ENCODE assay signal across 19 cellular contexts in the genomic region with DNA sequence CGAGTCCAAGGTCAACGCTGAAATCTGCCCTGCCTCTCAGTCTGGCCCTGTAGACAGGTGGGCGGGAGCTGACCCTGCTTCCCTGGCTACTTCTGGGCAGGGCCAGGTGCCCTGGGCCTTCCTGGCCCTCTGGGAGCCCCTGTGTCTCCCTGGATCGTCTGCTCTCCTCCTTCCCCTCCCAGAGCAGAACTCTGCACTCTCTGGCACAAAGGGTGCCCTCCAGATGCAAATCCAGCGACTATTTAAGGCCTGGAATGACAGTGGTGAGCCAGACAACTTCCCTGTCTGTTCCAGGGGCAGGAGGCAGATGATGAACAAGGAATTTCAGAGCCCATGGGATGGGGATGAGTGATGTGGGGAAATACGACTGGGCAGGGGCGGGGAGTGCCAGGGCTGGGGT.
A peak's percentile ranks its signal among the peaks of the same experiment; 100 is the strongest.
DNase-seq lines count a peak whose midpoint lies in the region; ATAC-seq, FAIRE-seq and TF ChIP-seq lines count a peak whose summit lies in the region.
"Had no signal": no experiment of that assay in that cellular context is flagged by ENCODE, and none has a peak within 500 bp of the region (broad histone marks: within the 10 kb centered on the region; RNA-seq: fewer than 3 reads in every experiment).

No MANE protein-coding gene starts in this region.

- H3K18ac ChIP-seq in H1 (ENCODE audit: extremely low read depth, low read length) (peak overlapping the region; percentile 55), mesendoderm (ENCODE audit: low read length) (no peak overlapping the region)

- TF ChIP-seq POLR2A in H1 (IDR thresholded peaks at IDR 0.05; ENCODE audit: control extremely low read depth in 1 of 2, low read depth in 2 of 2, low read length in 2 of 2) = no peak

- peaks cover 4% of the 10 kb centered on the region for H3K9me3 ChIP-seq in left ventricle myocardium inferior (replicated peaks)
- no peaks in the 10 kb centered on the region for H3K9me3 ChIP-seq in H1 (ENCODE audit: insufficient read depth in 2 of 2, low read depth in 1 of 2, low read length in 1 of 2)
- H3K9me3 ChIP-seq in mammary epithelial cell (replicated peaks; ENCODE audit: insufficient read depth, low read length) = no peaks in the 10 kb centered on the region

- no peaks in the 10 kb centered on the region for H3K79me2 ChIP-seq in H1 (ENCODE audit: control insufficient read depth in 1 of 2, insufficient read depth in 2 of 2, low read length in 2 of 2)
- no peaks in the 10 kb centered on the region for H3K79me2 ChIP-seq in mesendoderm (ENCODE audit: control insufficient read depth, insufficient read depth, low read length)
- no peaks in the 10 kb centered on the region for H3K79me2 ChIP-seq in mammary epithelial cell (ENCODE audit: insufficient read depth, low read length)

- no peaks in the 10 kb centered on the region for H3K36me3 ChIP-seq in left ventricle myocardium inferior
- H3K36me3 ChIP-seq in H1 (ENCODE audit: control insufficient read depth in 2 of 4, insufficient read depth in 4 of 4, low read length in 3 of 4) = no peaks in the 10 kb centered on the region
- no peaks in the 10 kb centered on the region for H3K36me3 ChIP-seq in mesendoderm (ENCODE audit: control insufficient read depth, insufficient read depth, low read length)
- no peaks in the 10 kb centered on the region for H3K36me3 ChIP-seq in mammary epithelial cell (ENCODE audit: insufficient read depth, low read length)

- no peak overlapping the region for H3K4me3 ChIP-seq in left ventricle myocardium inferior
- no peak overlapping the region for H3K4me3 ChIP-seq in H1 (ENCODE audit: extremely low read depth in 1 of 4, insufficient read depth in 2 of 4, low read depth in 3 of 4, low read length in 4 of 4)
- no peak overlapping the region for H3K4me3 ChIP-seq in mesendoderm (ENCODE audit: low read length)
- H3K4me3 ChIP-seq in mammary epithelial cell (replicated peaks in 1 of 3; ENCODE audit: insufficient read depth in 1 of 3, low read depth in 2 of 3, low read length in 3 of 3) = no peak overlapping the region

- no peak for FAIRE-seq in H1 (lab: Jason Lieb, UNC)
- FAIRE-seq: GM12891, GM18507 had no signal

- BruUV-seq in mammary epithelial cell (replicated peaks; lab: Mats Ljungman, UMichigan) = no TSS peak

- H3K4ac ChIP-seq in H1 (replicated peaks; ENCODE audit: insufficient read length, low read depth, low read length) (peak overlapping the region; percentile 41), mesendoderm (ENCODE audit: low read depth, low read length) (no peak overlapping the region)

- ATAC-seq in left ventricle myocardium superior = peak; percentile 61
- ATAC-seq in HG02885 (IDR thresholded peaks at IDR 0.05; ENCODE audit: poor library complexity, unreplicated experiment) = no peak
- ATAC-seq: HCT116 had no signal

- H4K5ac ChIP-seq in H1 (ENCODE audit: insufficient read length, low read depth, low read length) (no peak overlapping the region), mesendoderm (ENCODE audit: low read length) (no peak overlapping the region)

- no peak for TF ChIP-seq EP300 in H1 (IDR thresholded peaks at IDR 0.05; ENCODE audit: borderline replicate concordance in 1 of 2, low read depth in 2 of 2, low read length in 2 of 2)

- CTCF ChIA-PET in H1 (lab: Charles Lee; ENCODE audit: partially characterized antibody) (interaction anchor here (0.6 to 1.4 kb wide), 3 partner anchors 9 to 112 kb away, joined by 3 to 5 read pairs (median 3); no protein-coding TSS in a partner anchor), mammary epithelial cell (lab: Charles Lee; ENCODE audit: low non-redundant PET) (no interaction called here)

- no peaks in the 10 kb centered on the region for H3K27me3 ChIP-seq in left ventricle myocardium inferior (ENCODE audit: low read depth)
- peaks cover 0 to 21% (median 13%) of the 10 kb centered on the region in 4 experiments; a peak in 4 of 7 replicates for H3K27me3 ChIP-seq in H1 (replicated peaks in 1 of 4; ENCODE audit: control insufficient read depth in 3 of 4, extremely low read depth in 1 of 4, insufficient read depth in 3 of 4, low read length in 3 of 4)
- H3K27me3 ChIP-seq in mesendoderm (ENCODE audit: insufficient read depth, low read length, poor library complexity) = no peaks in the 10 kb centered on the region
- H3K27me3 ChIP-seq in mammary epithelial cell (ENCODE audit: insufficient read depth, low read length) = no peaks in the 10 kb centered on the region

- dilution Hi-C loops in mammary epithelial cell (cut with HindIII; ENCODE audit: low sequenced_read_pairs) = no loop called here

- no peak overlapping the region for H3K14ac ChIP-seq in H1 (ENCODE audit: insufficient read length)

- H2AK5ac ChIP-seq in H1 (ENCODE audit: low read depth, low read length) (peak overlapping the region; percentile 97), mesendoderm (ENCODE audit: low read length) (peak overlapping the region; percentile 58)

- peak overlapping the region in 1 of 2 experiments; percentile 81; a peak in 2 of 4 replicates for H3K4me2 ChIP-seq in H1 (ENCODE audit: insufficient read depth in 1 of 2, low read depth in 2 of 2, low read length in 2 of 2)
- no peak overlapping the region for H3K4me2 ChIP-seq in mesendoderm (ENCODE audit: low read length)
- H3K4me2 ChIP-seq in mammary epithelial cell (ENCODE audit: insufficient read depth, low read depth, low read length) = no peak overlapping the region

- no peaks in the 10 kb centered on the region for H3K79me1 ChIP-seq in H1 (ENCODE audit: low read depth, low read length)
- H3K79me1 ChIP-seq in mesendoderm (ENCODE audit: low read length) = no peaks in the 10 kb centered on the region

- H2BK12ac ChIP-seq in H1 (ENCODE audit: low read depth, low read length) = peak overlapping the region; percentile 98; the same call in 1 of the 2 replicates

- intact Hi-C loops in left ventricle myocardium superior (cut with micrococcal nuclease) = no loop called here
- intact Hi-C loops in left ventricle myocardium inferior (cut with micrococcal nuclease) = no loop called here
- intact Hi-C loops in mammary epithelial cell (cut with micrococcal nuclease) = no loop called here

- in situ Hi-C loops in mammary epithelial cell (cut with MboI; ENCODE audit: low sequenced_read_pairs in 2 of 2) = no loop called here

- peak overlapping the region; percentile 95; the same call in 1 of the 2 replicates for H2BK15ac ChIP-seq in H1 (ENCODE audit: low read length)
- H2BK15ac ChIP-seq in mesendoderm (replicated peaks; ENCODE audit: low read depth) = no peak overlapping the region

- H3K4me1 ChIP-seq in left ventricle myocardium inferior (peaks cover 6% of the 10 kb centered on the region), H1 (replicated peaks in 1 of 4; ENCODE audit: control insufficient read depth in 3 of 4, insufficient read depth in 4 of 4, low read length in 3 of 4) (peaks cover 22 to 36% (median 30%) of the 10 kb centered on the region in 4 experiments), mesendoderm (ENCODE audit: control insufficient read depth, low read depth, low read length) (peaks cover 9% of the 10 kb centered on the region), mammary epithelial cell (ENCODE audit: insufficient read depth, low read length) (no peaks in the 10 kb centered on the region)

- peak overlapping the region; percentile 26 for H2BK120ac ChIP-seq in H1 (replicated peaks; ENCODE audit: low read depth, low read length)
- no peak overlapping the region for H2BK120ac ChIP-seq in mesendoderm (ENCODE audit: low read depth, low read length)

- H2AFZ ChIP-seq in H1 (ENCODE audit: low read length) (no peak overlapping the region), mammary epithelial cell (ENCODE audit: low read depth, low read length) (no peak overlapping the region)

- H3K56ac ChIP-seq in H1 (replicated peaks; ENCODE audit: insufficient read length, low read depth, low read length) = no peak overlapping the region
- H3K56ac ChIP-seq in mesendoderm (ENCODE audit: low read length) = peak overlapping the region; percentile 22

- POLR2A ChIA-PET in H1 (lab: Charles Lee; ENCODE audit: partially characterized antibody) = interaction anchor here (1.1 kb wide), 1 partner anchor 8 kb away, joined by 3 read pairs; no protein-coding TSS in a partner anchor

- whole genome bisulfite sequencing in H1 (ENCODE audit: extremely low coverage in 1 of 2, insufficient coverage in 1 of 2, insufficient read length in 1 of 2, insufficient replicate concordance in 2 of 2, low coverage in 1 of 2, low lambda C conversion rate in 2 of 2, missing lambda C conversion rate in 1 of 2), 2 experiments = 80% methylated on average over 7 of the region's 7 CpGs; no CpG with 5 or more reads in 1 of the 2 experiments
- no CpG with 5 or more reads among the region's 7 CpGs for WGBS in mesendoderm (ENCODE audit: extremely low coverage, insufficient coverage, low lambda C conversion rate)
- WGBS in mammary epithelial cell (ENCODE audit: low coverage, missing lambda C conversion rate) = 64% methylated on average over 5 of the region's 7 CpGs

- no peak for DNase-seq in left ventricle myocardium superior
- no peak for DNase-seq in left ventricle myocardium inferior
- DNase-seq in H1 (ENCODE audit: low read depth in 1 of 2, low spot score in 2 of 2) = no peak
- no peak for DNase-seq in mesendoderm
- no peak for DNase-seq in ureter (ENCODE audit: low spot score)
- no peak for DNase-seq in mammary epithelial cell
- DNase-seq: C1 segment of cervical spinal cord; Calu3; CD4-positive, alpha-beta memory T cell; COR-L47; DMS53; DMS79 treated with DMSO at 0.1 percent for 48 hours; GF-D8; GOT3; H7 had no signal

- no peak for TF ChIP-seq RAD21 in H1 (IDR thresholded peaks at IDR 0.05 in 1 of 2, conservative IDR thresholded peaks at IDR 0.05 in 1 of 2; ENCODE audit: low read depth in 2 of 2, low read length in 2 of 2)

- H3K27ac ChIP-seq in left ventricle myocardium inferior (replicated peaks) (no peak overlapping the region), H1 (ENCODE audit: low read depth, low read length) (no peak overlapping the region), mesendoderm (ENCODE audit: low read depth, low read length) (no peak overlapping the region), mammary epithelial cell (ENCODE audit: insufficient read depth, low read depth, low read length) (no peak overlapping the region)

- H3K23ac ChIP-seq in H1 (ENCODE audit: insufficient read length) (no peak overlapping the region), mesendoderm (ENCODE audit: low read length) (no peak overlapping the region)

- TF ChIP-seq CTCF in left ventricle myocardium inferior (IDR thresholded peaks at IDR 0.05; ENCODE audit: borderline replicate concordance) (no peak), H1 (IDR thresholded peaks at IDR 0.05; ENCODE audit: control extremely low read depth in 1 of 3, insufficient read depth in 1 of 3, low read depth in 1 of 3, low read length in 3 of 3) (no peak), mammary epithelial cell (conservative IDR thresholded peaks at IDR 0.05 in 1 of 2, IDR thresholded peaks at IDR 0.05 in 1 of 2; ENCODE audit: extremely low read depth in 1 of 2, insufficient read depth in 1 of 2, low read depth in 1 of 2, low read length in 2 of 2) (no peak)

- peak overlapping the region; percentile 91; the same call in 1 of the 2 replicates for H2BK5ac ChIP-seq in H1 (ENCODE audit: low read depth, low read length)
- H2BK5ac ChIP-seq in mesendoderm (ENCODE audit: low read length) = peak overlapping the region; percentile 22

- peak overlapping the region; percentile 95 for H4K91ac ChIP-seq in H1 (replicated peaks; ENCODE audit: insufficient read length, low read length)

- H4K8ac ChIP-seq in H1 (ENCODE audit: extremely low read depth, insufficient read depth, low read length) = no peak overlapping the region
- H4K8ac ChIP-seq in mesendoderm (ENCODE audit: low read depth, low read length) = no peak overlapping the region

- H2BK20ac ChIP-seq in H1 (ENCODE audit: low read length) = peak overlapping the region; percentile 98

- H3K9ac ChIP-seq in H1 (replicated peaks in 1 of 4; ENCODE audit: extremely low read depth in 1 of 4, low read depth in 3 of 4, low read length in 3 of 4) (no peak overlapping the region), mesendoderm (ENCODE audit: low read length) (no peak overlapping the region), mammary epithelial cell (ENCODE audit: insufficient read depth, low read length) (no peak overlapping the region)

- H4K20me1 ChIP-seq in H1 (replicated peaks in 1 of 2; ENCODE audit: control insufficient read depth in 1 of 2, insufficient read depth in 2 of 2, low read length in 2 of 2) = no peaks in the 10 kb centered on the region
- no peaks in the 10 kb centered on the region for H4K20me1 ChIP-seq in mammary epithelial cell (ENCODE audit: insufficient read depth, low read length)

- no peaks in the 10 kb centered on the region; the same call in 1 of the 2 replicates for H3K23me2 ChIP-seq in H1 (ENCODE audit: low read depth, low read length)
